Comparison of ENCODE assay signal across 17 cellular contexts in genomic region chr6:163777379-163777686, GRCh38.
"Had no signal": no experiment of that assay in that cellular context is flagged by ENCODE, and none has a peak within 500 bp of the region (broad histone marks: within the 10 kb centered on the region; RNA-seq: fewer than 3 reads in every experiment).

No MANE protein-coding gene starts in this region.

- ATAC-seq: activated CD8-positive, alpha-beta memory T cell treated with anti-CD3 and anti-CD28 coated beads, Interleukin-2, amount 10 ng/mL, durations not matched to agents 7 days and 5 days; activated naive CD8-positive, alpha-beta T cell treated with anti-CD3 and anti-CD28 coated beads, Interleukin-2, amount 50 U/mL, for 24 hours; effector memory CD8-positive, alpha-beta T cell; gastrocnemius medialis; stimulated activated effector memory CD8-positive, alpha-beta T cell treated with anti-CD3 and anti-CD28 coated beads, Interleukin-12 subunit alpha, Interleukin-12 subunit beta, amount 100 ng/mL, for 72 hours had no signal

- H3K27me3 ChIP-seq: breast epithelium, gastrocnemius medialis, tibial artery had no signal

- DNase-seq: activated CD4-positive, alpha-beta memory T cell treated with anti-CD3 and anti-CD28 coated beads for 36 hours; activated CD8-positive, alpha-beta memory T cell treated with anti-CD3 and anti-CD28 coated beads, Interleukin-2, amount 10 ng/mL, durations not matched to agents 7 days and 5 days; activated naive CD4-positive, alpha-beta T cell treated with anti-CD3 and anti-CD28 coated beads for 36 hours; activated naive CD8-positive, alpha-beta T cell treated with anti-CD3 and anti-CD28 coated beads, Interleukin-2, amount 50 U/mL, for 24 hours; activated T-cell treated with anti-CD3 and anti-CD28 coated beads, Interleukin-2, amount 50 U/mL, for 1 hour; aorta; dermis blood vessel endothelial cell; effector memory CD8-positive, alpha-beta T cell; gastrocnemius medialis; hippocampal formation; kidney; mesendoderm; tibial artery had no signal

- H3K4me1 ChIP-seq: breast epithelium, tibial artery had no signal

- H3K4me3 ChIP-seq: breast epithelium, gastrocnemius medialis, tibial artery had no signal

- H3K9me3 Mint-ChIP-seq: activated CD4-positive, alpha-beta memory T cell treated with anti-CD3 and anti-CD28 coated beads for 36 hours; activated naive CD4-positive, alpha-beta T cell treated with anti-CD3 and anti-CD28 coated beads for 36 hours; activated naive CD8-positive, alpha-beta T cell treated with anti-CD3 and anti-CD28 coated beads, Interleukin-2, amount 50 U/mL, for 24 hours; activated T-helper 2 cell treated with anti-CD3 and anti-CD28 coated beads, Interferon-gamma antibody, Interleukin-2, Interleukin-4, amounts not matched to agents 10 μg/mL and 5 μg/mL and 100 μg/mL, durations not matched to agents 14 hours and 24 hours and 36 hours; effector memory CD8-positive, alpha-beta T cell; stimulated activated effector memory CD8-positive, alpha-beta T cell treated with anti-CD3 and anti-CD28 coated beads, Interleukin-12 subunit alpha, Interleukin-12 subunit beta, amount 100 ng/mL, for 72 hours had no signal

- H3K27ac Mint-ChIP-seq: activated CD4-positive, alpha-beta memory T cell treated with anti-CD3 and anti-CD28 coated beads for 36 hours; activated CD8-positive, alpha-beta memory T cell treated with anti-CD3 and anti-CD28 coated beads, Interleukin-2, amount 10 ng/mL, durations not matched to agents 7 days and 5 days; activated naive CD4-positive, alpha-beta T cell treated with anti-CD3 and anti-CD28 coated beads for 36 hours; activated naive CD8-positive, alpha-beta T cell treated with anti-CD3 and anti-CD28 coated beads, Interleukin-2, amount 50 U/mL, for 24 hours; activated T-helper 2 cell treated with anti-CD3 and anti-CD28 coated beads, Interferon-gamma antibody, Interleukin-2, Interleukin-4, amounts not matched to agents 10 μg/mL and 5 μg/mL and 100 μg/mL, durations not matched to agents 14 hours and 24 hours and 36 hours; effector memory CD8-positive, alpha-beta T cell; stimulated activated effector memory CD8-positive, alpha-beta T cell treated with anti-CD3 and anti-CD28 coated beads, Interleukin-12 subunit alpha, Interleukin-12 subunit beta, amount 100 ng/mL, for 72 hours had no signal

- H3K36me3 ChIP-seq: breast epithelium, gastrocnemius medialis, tibial artery had no signal

- H3K27ac ChIP-seq: breast epithelium, gastrocnemius medialis, tibial artery, VCaP had no signal

- H3K4me1 Mint-ChIP-seq: activated naive CD8-positive, alpha-beta T cell treated with anti-CD3 and anti-CD28 coated beads, Interleukin-2, amount 50 U/mL, for 24 hours had no signal

- H3K9me3 ChIP-seq: breast epithelium, gastrocnemius medialis, tibial artery had no signal

- H3K36me3 Mint-ChIP-seq: activated CD4-positive, alpha-beta memory T cell treated with anti-CD3 and anti-CD28 coated beads for 36 hours; activated CD8-positive, alpha-beta memory T cell treated with anti-CD3 and anti-CD28 coated beads, Interleukin-2, amount 10 ng/mL, durations not matched to agents 7 days and 5 days; stimulated activated effector memory CD8-positive, alpha-beta T cell treated with anti-CD3 and anti-CD28 coated beads, Interleukin-12 subunit alpha, Interleukin-12 subunit beta, amount 100 ng/mL, for 72 hours had no signal

- H3K4me3 Mint-ChIP-seq: activated CD4-positive, alpha-beta memory T cell treated with anti-CD3 and anti-CD28 coated beads for 36 hours; activated CD8-positive, alpha-beta memory T cell treated with anti-CD3 and anti-CD28 coated beads, Interleukin-2, amount 10 ng/mL, durations not matched to agents 7 days and 5 days; activated naive CD4-positive, alpha-beta T cell treated with anti-CD3 and anti-CD28 coated beads for 36 hours; activated naive CD8-positive, alpha-beta T cell treated with anti-CD3 and anti-CD28 coated beads, Interleukin-2, amount 50 U/mL, for 24 hours; effector memory CD8-positive, alpha-beta T cell; stimulated activated effector memory CD8-positive, alpha-beta T cell treated with anti-CD3 and anti-CD28 coated beads, Interleukin-12 subunit alpha, Interleukin-12 subunit beta, amount 100 ng/mL, for 72 hours had no signal
